In genomic region chr9:36995927-36996471, GRCh38 we compare ENCODE assay signal across 8 cellular contexts. TPM values are rescaled to one million over a fixed set of nuclear protein-coding genes. Genes with fewer than 3 reads are reported as not detected.
A peak's percentile ranks its signal among the peaks of the same experiment; 100 is the strongest.
DNase-seq lines count a peak whose midpoint lies in the region; ATAC-seq, FAIRE-seq and TF ChIP-seq lines count a peak whose summit lies in the region.

No MANE protein-coding gene starts in this region.

- peak overlapping the region; percentile 79 for H2AFZ ChIP-seq in astrocyte (ENCODE audit: low read depth, low read length)

- CTCF ChIA-PET in CD4-positive, alpha-beta memory T cell (lab: Charles Lee; ENCODE audit: partially characterized antibody): interaction anchor here (0.6 to 1.8 kb wide), 14 partner anchors 12 to 418 kb away, joined by 3 to 17 read pairs (median 4); no protein-coding TSS in a partner anchor

- H3K4me2 ChIP-seq in astrocyte (ENCODE audit: low read length): peak overlapping the region; percentile 76

- H3K9ac ChIP-seq in astrocyte (ENCODE audit: low read length): no peak overlapping the region

- DNase-seq in CD4-positive, alpha-beta memory T cell: peak in 4 of 5 donors; percentile 46 to 53 (median 48)
- DNase-seq in NCI-H1092 treated with DMSO at 0.1 percent for 48 hours (lab: John Stamatoyannopoulos, UW) (peak; percentile 44), T-helper 17 cell (peak; percentile 32 to 38 (median 32)), astrocyte (ENCODE audit: low read depth) (peak; percentile 26), iris pigment epithelial cell (ENCODE audit: low read depth) (peak; percentile 63)
- DNase-seq in stimulated activated CD4-positive, alpha-beta T cell treated with anti-CD3 and anti-CD28 coated beads, Interleukin-4, amount 100 ng/mL, for 24 hours: peak; percentile 65

- POLR2A ChIA-PET in CD4-positive, alpha-beta memory T cell (lab: Charles Lee; ENCODE audit: partially characterized antibody): no interaction called here

- H3K4me3 Mint-ChIP-seq in CD4-positive, alpha-beta memory T cell: peak overlapping the region in 6 of 8 donors; percentile 44 to 68 (median 62)
- H3K4me3 Mint-ChIP-seq in T-helper 17 cell (peak overlapping the region; percentile 1), astrocyte (ENCODE audit: unreplicated experiment) (no peak overlapping the region)

- H3K27ac ChIP-seq in CD4-positive, alpha-beta memory T cell (ENCODE audit: low read depth, low read length): no peak overlapping the region
- no peak overlapping the region for H3K27ac ChIP-seq in astrocyte (ENCODE audit: low read depth, low read length)

- no peaks in the 10 kb centered on the region for H3K27me3 ChIP-seq in CD4-positive, alpha-beta memory T cell (ENCODE audit: insufficient read depth, low read length)
- H3K27me3 ChIP-seq in astrocyte (ENCODE audit: insufficient read depth, low read length): peaks cover 35% of the 10 kb centered on the region

- no peaks in the 10 kb centered on the region for H3K4me1 ChIP-seq in CD4-positive, alpha-beta memory T cell (ENCODE audit: insufficient read depth, low read length)
- H3K4me1 ChIP-seq in astrocyte (ENCODE audit: insufficient read depth, low read length): no peaks in the 10 kb centered on the region

- intact Hi-C loops in CD4-positive, alpha-beta memory T cell (cut with micrococcal nuclease): loop anchor here (1.0 kb wide), 4 partner anchors 313 to 394 kb away; no protein-coding TSS in a partner anchor

- FAIRE-seq in astrocyte (lab: Jason Lieb, UNC): no peak

- peaks cover 0 to 20% (median 12%) of the 10 kb centered on the region in 8 donors for H3K9me3 Mint-ChIP-seq in CD4-positive, alpha-beta memory T cell
- peaks cover 11% of the 10 kb centered on the region for H3K9me3 Mint-ChIP-seq in astrocyte (ENCODE audit: unreplicated experiment)

- no peaks in the 10 kb centered on the region for H4K20me1 ChIP-seq in astrocyte (ENCODE audit: insufficient read depth, low read length)

- no peaks in the 10 kb centered on the region for H3K36me3 ChIP-seq in CD4-positive, alpha-beta memory T cell (ENCODE audit: insufficient read depth, low read length)
- H3K36me3 ChIP-seq in astrocyte (ENCODE audit: insufficient read depth, low read length): no peaks in the 10 kb centered on the region

- ATAC-seq in GM21529 (IDR thresholded peaks at IDR 0.05; ENCODE audit: unreplicated experiment) (peak; percentile 39), T-helper 17 cell (peak; percentile 56), GM18909 (IDR thresholded peaks at IDR 0.05; ENCODE audit: poor library complexity, unreplicated experiment) (no peak)

- H3K27me3 Mint-ChIP-seq in CD4-positive, alpha-beta memory T cell: peaks cover 20 to 25% of the 10 kb centered on the region in 2 donors
- H3K27me3 Mint-ChIP-seq in T-helper 17 cell (peaks cover 42% of the 10 kb centered on the region), astrocyte (ENCODE audit: low read depth, unreplicated experiment) (peaks cover 42% of the 10 kb centered on the region)

- H3K27ac Mint-ChIP-seq in CD4-positive, alpha-beta memory T cell: no peak overlapping the region
- H3K27ac Mint-ChIP-seq in T-helper 17 cell: no peak overlapping the region
- peak overlapping the region; percentile 72 for H3K27ac Mint-ChIP-seq in astrocyte (ENCODE audit: unreplicated experiment)

- H3K79me2 ChIP-seq in astrocyte (ENCODE audit: insufficient read depth, low read length): no peaks in the 10 kb centered on the region

- peak; percentile 57 for TF ChIP-seq CTCF in astrocyte (IDR thresholded peaks at IDR 0.05; ENCODE audit: insufficient read depth, low read depth, low read length)

- H3K9me3 ChIP-seq in CD4-positive, alpha-beta memory T cell (ENCODE audit: control insufficient read depth in 1 of 2, low read length in 2 of 2): no peaks in the 10 kb centered on the region
- H3K9me3 ChIP-seq in T-helper 17 cell (ENCODE audit: control insufficient read depth, low read length, poor library complexity, severe bottlenecking) (peaks cover 3% of the 10 kb centered on the region), astrocyte (ENCODE audit: insufficient read depth, low read depth, low read length) (peaks cover 8% of the 10 kb centered on the region)

- H3K36me3 Mint-ChIP-seq in CD4-positive, alpha-beta memory T cell: peaks cover 0 to 2% of the 10 kb centered on the region in 2 donors
- H3K36me3 Mint-ChIP-seq in T-helper 17 cell (ENCODE audit: low read depth) (peaks cover 10% of the 10 kb centered on the region), astrocyte (ENCODE audit: low read depth, unreplicated experiment) (peaks cover 4% of the 10 kb centered on the region)

- H3K4me1 Mint-ChIP-seq in CD4-positive, alpha-beta memory T cell: peaks cover 0 to 3% (median 0%) of the 10 kb centered on the region in 4 donors
- peaks cover 17% of the 10 kb centered on the region for H3K4me1 Mint-ChIP-seq in T-helper 17 cell
- H3K4me1 Mint-ChIP-seq in astrocyte (ENCODE audit: low read depth, unreplicated experiment): peaks cover 27% of the 10 kb centered on the region

- no peak overlapping the region for H3K4me3 ChIP-seq in CD4-positive, alpha-beta memory T cell (ENCODE audit: low read length in 2 of 2)
- no peak overlapping the region for H3K4me3 ChIP-seq in astrocyte (ENCODE audit: insufficient read depth, low read depth, low read length)

RNA-seq across cellular contexts. Expression of gene PAX5, which starts 38.1 kb away (rescaled TPM):
- not detected for total RNA-seq in CD4-positive, alpha-beta memory T cell
- polyA plus RNA-seq in CD4-positive, alpha-beta memory T cell: under 1 TPM in 1 of 2 donors, not detected in 1; 0.32 TPM
- total RNA-seq in T-helper 17 cell: 10 to 100 TPM in 1 of 2 donors, not detected in 1; 10.1 TPM
- total RNA-seq in astrocyte: not detected in 2 replicates
